ENCODE assay signal across 18 cellular contexts in the genomic region with DNA sequence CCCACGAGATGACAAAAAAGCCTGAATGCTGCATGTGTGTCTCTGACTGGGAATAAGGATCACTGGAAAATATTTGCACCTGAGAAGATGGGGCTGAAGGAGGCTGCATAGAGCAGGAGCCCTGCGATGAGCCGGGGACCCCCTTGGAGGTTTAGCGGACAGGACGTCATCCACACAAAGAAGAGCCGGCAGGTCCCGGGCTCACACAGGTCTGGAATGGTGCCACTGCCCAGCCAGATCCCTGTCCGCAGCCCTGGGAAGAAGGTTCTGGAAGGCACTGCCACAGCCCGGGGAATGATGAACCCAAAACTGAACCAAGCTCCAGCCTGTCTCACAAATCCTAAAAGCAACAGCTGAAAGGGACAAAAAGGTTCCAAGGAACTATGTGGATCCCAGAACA.
DNase-seq lines count a peak whose midpoint lies in the region; ATAC-seq and TF ChIP-seq lines count a peak whose summit lies in the region.
"Had no signal": no experiment of that assay in that cellular context is flagged by ENCODE, and none has a peak within 500 bp of the region (broad histone marks: within the 10 kb centered on the region; RNA-seq: fewer than 3 reads in every experiment).

No MANE protein-coding gene starts in this region.

- H3K27me3 ChIP-seq in H7 (ENCODE audit: control insufficient read depth, insufficient read depth, low read length), result no peaks in the 10 kb centered on the region
- H3K27me3 ChIP-seq in sigmoid colon, result no peaks in the 10 kb centered on the region
- H3K27me3 ChIP-seq: foreskin keratinocyte, left lung had no signal

- no peak overlapping the region for H3K27ac ChIP-seq in sigmoid colon
- H3K27ac ChIP-seq in caudate nucleus (ENCODE audit: low read depth, low read length), result no peak overlapping the region
- H3K27ac ChIP-seq: foreskin keratinocyte, left lung had no signal

- intact Hi-C loops in dendritic cell treated with granulocyte-macrophage colony-stimulating factor and Interleukin-4, amounts not matched to agents 40 ng/mL and 50 ng/mL, for 4 days (cut with micrococcal nuclease), result no loop called here
- intact Hi-C loops in sigmoid colon (cut with DNase I), result no loop called here

- no peak for DNase-seq in activated naive CD4-positive, alpha-beta T cell treated with anti-CD3 and anti-CD28 coated beads, Interleukin-2, amount 50 U/mL, for 72 hours (ENCODE audit: low spot score in 2 of 2)
- no peak for DNase-seq in activated naive CD4-positive, alpha-beta T cell treated with Interleukin-2 at 50 U/mL for 16 hours
- DNase-seq in H7, result peak; percentile 55
- peak; percentile 59 for DNase-seq in sigmoid colon
- no peak for DNase-seq in caudate nucleus (lab: John Stamatoyannopoulos, UW)
- DNase-seq: activated gamma-delta T cell, anterior cingulate cortex, DMS53, foreskin keratinocyte, immature natural killer cell, left lung, NCI-H2171, NCI-H524 treated with DMSO at 0.1 percent for 48 hours had no signal

- peaks cover 0 to 53% (median 46%) of the 10 kb centered on the region in 4 donors for H3K4me1 ChIP-seq in sigmoid colon

- peaks cover 59% of the 10 kb centered on the region for H3K4me1 Mint-ChIP-seq in dendritic cell treated with granulocyte-macrophage colony-stimulating factor and Interleukin-4, amounts not matched to agents 40 ng/mL and 50 ng/mL, for 4 days (ENCODE audit: low read depth)

- WGBS in sigmoid colon, 2 donors, result 93 to 96% methylated on average over 9 of the region's 9 CpGs

- no peak for TF ChIP-seq CTCF in sigmoid colon (IDR thresholded peaks at IDR 0.05)

- peak overlapping the region; percentile 69 to 84 for H3K27ac Mint-ChIP-seq in activated naive CD4-positive, alpha-beta T cell treated with anti-CD3 and anti-CD28 coated beads, Interleukin-2, amount 50 U/mL, for 72 hours
- peak overlapping the region; percentile 35 for H3K27ac Mint-ChIP-seq in dendritic cell treated with granulocyte-macrophage colony-stimulating factor and Interleukin-4, amounts not matched to agents 40 ng/mL and 50 ng/mL, for 4 days
- H3K27ac Mint-ChIP-seq: nephron had no signal

- no peak for ATAC-seq in activated naive CD4-positive, alpha-beta T cell treated with anti-CD3 and anti-CD28 coated beads, Interleukin-2, amount 50 U/mL, for 72 hours
- no peak for ATAC-seq in GM21381 (IDR thresholded peaks at IDR 0.05; ENCODE audit: unreplicated experiment)
- ATAC-seq in GM21423 (IDR thresholded peaks at IDR 0.05; ENCODE audit: unreplicated experiment), result no peak
- ATAC-seq: foreskin keratinocyte, HCT116, left lung had no signal

- H3K4me3 Mint-ChIP-seq in dendritic cell treated with granulocyte-macrophage colony-stimulating factor and Interleukin-4, amounts not matched to agents 40 ng/mL and 50 ng/mL, for 4 days, result no peak overlapping the region
- H3K4me3 Mint-ChIP-seq: nephron had no signal

- peaks cover 5 to 18% of the 10 kb centered on the region in 2 donors for H3K36me3 Mint-ChIP-seq in activated naive CD4-positive, alpha-beta T cell treated with anti-CD3 and anti-CD28 coated beads, Interleukin-2, amount 50 U/mL, for 72 hours
- peaks cover 46% of the 10 kb centered on the region for H3K36me3 Mint-ChIP-seq in dendritic cell treated with granulocyte-macrophage colony-stimulating factor and Interleukin-4, amounts not matched to agents 40 ng/mL and 50 ng/mL, for 4 days (ENCODE audit: low read depth)

- H3K4me3 ChIP-seq in H7 (ENCODE audit: insufficient read depth, low read depth, low read length), result no peak overlapping the region
- no peak overlapping the region for H3K4me3 ChIP-seq in sigmoid colon
- H3K4me3 ChIP-seq: left lung had no signal

- no peaks in the 10 kb centered on the region for H3K9me3 ChIP-seq in sigmoid colon
- H3K9me3 ChIP-seq: left lung had no signal

- H3K9me3 Mint-ChIP-seq in activated naive CD4-positive, alpha-beta T cell treated with anti-CD3 and anti-CD28 coated beads, Interleukin-2, amount 50 U/mL, for 72 hours, result no peaks in the 10 kb centered on the region
- no peaks in the 10 kb centered on the region for H3K9me3 Mint-ChIP-seq in dendritic cell treated with granulocyte-macrophage colony-stimulating factor and Interleukin-4, amounts not matched to agents 40 ng/mL and 50 ng/mL, for 4 days
- H3K9me3 Mint-ChIP-seq: nephron had no signal

- TF ChIP-seq POLR2A in sigmoid colon (IDR thresholded peaks at IDR 0.05), result no peak

- H3K36me3 ChIP-seq in H7 (replicated peaks; ENCODE audit: control insufficient read depth, insufficient read depth, low read length) (no peaks in the 10 kb centered on the region; the same call in none of the 2 replicates), sigmoid colon (no peaks in the 10 kb centered on the region)
- H3K36me3 ChIP-seq: left lung had no signal

- H3K27me3 Mint-ChIP-seq in dendritic cell treated with granulocyte-macrophage colony-stimulating factor and Interleukin-4, amounts not matched to agents 40 ng/mL and 50 ng/mL, for 4 days, result no peaks in the 10 kb centered on the region

- TF ChIP-seq EP300 in sigmoid colon (IDR thresholded peaks at IDR 0.05), result no peak

Comparison
In these comparisons a context has a peak if more than half of its experiments do, and no peak if none do; other contexts are left out.
1. DNase-seq: peak in H7 (single experiment) and sigmoid colon (single experiment); none in activated naive CD4-positive, alpha-beta T cell treated with anti-CD3 and anti-CD28 coated beads, Interleukin-2, amount 50 U/mL, for 72 hours (0 of 2), activated naive CD4-positive, alpha-beta T cell treated with Interleukin-2 at 50 U/mL for 16 hours (single experiment) and caudate nucleus (0 of 61).